Comparison of ENCODE assay signal across 15 cellular contexts in genomic region chr16:85968041-85968920, GRCh38.
A peak's percentile ranks its signal among the peaks of the same experiment; 100 is the strongest.
DNase-seq lines count a peak whose midpoint lies in the region; ATAC-seq and TF ChIP-seq lines count a peak whose summit lies in the region.
"Had no signal": no experiment of that assay in that cellular context is flagged by ENCODE, and none has a peak within 500 bp of the region (broad histone marks: within the 10 kb centered on the region; RNA-seq: fewer than 3 reads in every experiment).

No MANE protein-coding gene starts in this region.

- no peak overlapping the region for H3K4me3 ChIP-seq in choroid plexus epithelial cell (ENCODE audit: low read depth, low read length)
- H3K4me3 ChIP-seq: PC-9 had no signal

- H3K27me3 Mint-ChIP-seq in activated naive CD4-positive, alpha-beta T cell treated with anti-CD3 and anti-CD28 coated beads, Interleukin-2, amount 50 U/mL, for 24 hours = no peaks in the 10 kb centered on the region
- no peaks in the 10 kb centered on the region for H3K27me3 Mint-ChIP-seq in stimulated activated naive CD8-positive, alpha-beta T cell treated with anti-CD3 and anti-CD28 coated beads, Interleukin-15, amount 100 ng/mL, for 72 hours

- H3K27ac Mint-ChIP-seq in activated naive CD4-positive, alpha-beta T cell treated with anti-CD3 and anti-CD28 coated beads, Interleukin-2, amount 50 U/mL, for 24 hours = peak overlapping the region; percentile 53
- H3K27ac Mint-ChIP-seq in stimulated activated naive CD8-positive, alpha-beta T cell treated with anti-CD3 and anti-CD28 coated beads, Interleukin-15, amount 100 ng/mL, for 72 hours = peak overlapping the region in 1 of 2 donors; percentile 37

- H3K36me3 Mint-ChIP-seq in activated naive CD4-positive, alpha-beta T cell treated with anti-CD3 and anti-CD28 coated beads, Interleukin-2, amount 50 U/mL, for 24 hours = no peaks in the 10 kb centered on the region

- TF ChIP-seq CTCF in choroid plexus epithelial cell (conservative IDR thresholded peaks at IDR 0.05; ENCODE audit: low read depth, low read length) = no peak

- no peak for DNase-seq in activated naive CD4-positive, alpha-beta T cell treated with anti-CD3 and anti-CD28 coated beads, Interleukin-2, amount 50 U/mL, for 16 hours
- DNase-seq in MV-4-11 (lab: John Stamatoyannopoulos, UW) = peak; percentile 25
- peak; percentile 9 for DNase-seq in choroid plexus epithelial cell (ENCODE audit: low read depth)
- no peak for DNase-seq in stimulated activated naive CD8-positive, alpha-beta T cell treated with anti-CD3 and anti-CD28 coated beads, Interleukin-15, amount 100 ng/mL, for 72 hours
- DNase-seq in COLO829 (ENCODE audit: low spot score) = no peak
- DNase-seq in activated T-cell treated with anti-CD3 and anti-CD28 coated beads, Interleukin-2, amount 50 U/mL, for 48 hours = no peak
- DNase-seq: Caco-2, DMS53, NCI-H1092, NCI-H2081 treated with DMSO at 0.1 percent for 48 hours, NCI-H510A, NCI-H774, PC-9 had no signal

- ATAC-seq in stimulated activated naive CD8-positive, alpha-beta T cell treated with anti-CD3 and anti-CD28 coated beads, Interleukin-15, amount 100 ng/mL, for 72 hours = no peak
- ATAC-seq in activated CD4-positive, CD25-positive, alpha-beta regulatory T cell treated with anti-CD3 and anti-CD28 coated beads, Interleukin-2, amount 50 U/mL, for 24 hours = no peak

- no peak overlapping the region for H3K4me3 Mint-ChIP-seq in activated naive CD4-positive, alpha-beta T cell treated with anti-CD3 and anti-CD28 coated beads, Interleukin-2, amount 50 U/mL, for 24 hours
- peak overlapping the region; percentile 30 to 39 for H3K4me3 Mint-ChIP-seq in stimulated activated naive CD8-positive, alpha-beta T cell treated with anti-CD3 and anti-CD28 coated beads, Interleukin-15, amount 100 ng/mL, for 72 hours

- peaks cover 26% of the 10 kb centered on the region for H3K4me1 Mint-ChIP-seq in activated naive CD4-positive, alpha-beta T cell treated with anti-CD3 and anti-CD28 coated beads, Interleukin-2, amount 50 U/mL, for 24 hours
- H3K4me1 Mint-ChIP-seq in stimulated activated naive CD8-positive, alpha-beta T cell treated with anti-CD3 and anti-CD28 coated beads, Interleukin-15, amount 100 ng/mL, for 72 hours = peaks cover 53% of the 10 kb centered on the region

- H3K9me3 Mint-ChIP-seq in activated naive CD4-positive, alpha-beta T cell treated with anti-CD3 and anti-CD28 coated beads, Interleukin-2, amount 50 U/mL, for 24 hours = no peaks in the 10 kb centered on the region
- peaks cover 0 to 8% of the 10 kb centered on the region in 2 donors for H3K9me3 Mint-ChIP-seq in stimulated activated naive CD8-positive, alpha-beta T cell treated with anti-CD3 and anti-CD28 coated beads, Interleukin-15, amount 100 ng/mL, for 72 hours

Comparison
In these comparisons a context has a peak if more than half of its experiments do, and no peak if none do; other contexts are left out.
1. DNase-seq: peak in MV-4-11 (single experiment) and choroid plexus epithelial cell (single experiment); none in activated naive CD4-positive, alpha-beta T cell treated with anti-CD3 and anti-CD28 coated beads, Interleukin-2, amount 50 U/mL, for 16 hours (single experiment), stimulated activated naive CD8-positive, alpha-beta T cell treated with anti-CD3 and anti-CD28 coated beads, Interleukin-15, amount 100 ng/mL, for 72 hours (0 of 2), COLO829 (single experiment) and activated T-cell treated with anti-CD3 and anti-CD28 coated beads, Interleukin-2, amount 50 U/mL, for 48 hours (0 of 2).